1 cellular context compared by ENCODE assay signal in the genomic region with DNA sequence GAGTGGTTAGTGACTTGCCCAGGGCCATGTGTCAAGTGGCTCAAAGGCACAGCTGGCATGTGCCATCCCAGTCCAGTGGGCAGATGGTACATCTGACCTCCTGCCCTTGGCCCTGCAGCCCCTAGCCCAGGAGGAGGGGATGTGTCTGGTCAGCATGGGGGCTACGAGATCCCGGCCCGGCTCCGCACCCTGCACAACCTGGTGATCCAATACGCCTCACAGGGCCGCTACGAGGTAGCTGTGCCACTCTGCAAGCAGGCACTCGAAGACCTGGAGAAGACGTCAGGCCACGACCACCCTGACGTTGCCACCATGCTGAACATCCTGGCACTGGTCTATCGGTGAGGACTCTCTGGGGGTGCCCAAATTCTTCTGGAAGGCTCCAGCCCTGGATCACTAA.
A peak's percentile ranks its signal among the peaks of the same experiment; 100 is the strongest.
TF ChIP-seq lines count a peak whose summit lies in the region.

No MANE protein-coding gene starts in this region.

TF ChIP-seq in K562, 482 proteins besides CTCF, POLR2A, EP300 and RAD21:
- TF ChIP-seq RBFOX2 (IDR thresholded peaks at IDR 0.05; ENCODE audit: low read depth, low read length): peak; percentile 40; the same call in 1 of the 2 replicates
- no peak for TF ChIP-seq PYGO2 (tag; IDR thresholded peaks at IDR 0.05)
- no peak for TF ChIP-seq MIER1 (IDR thresholded peaks at IDR 0.05; ENCODE audit: low read depth)
- TF ChIP-seq SIN3B (IDR thresholded peaks at IDR 0.05; ENCODE audit: low read depth): no peak
- TF ChIP-seq RFX1 (IDR thresholded peaks at IDR 0.05): no peak
- TF ChIP-seq COPS2 (conservative IDR thresholded peaks at IDR 0.05): no peak
- no peak for TF ChIP-seq SPI1 (IDR thresholded peaks at IDR 0.05; ENCODE audit: borderline replicate concordance, low read depth, low read length)
